Comparison of ENCODE assay signal across 24 cellular contexts in genomic region chr6:120214097-120214496, GRCh38.
"Had no signal": no experiment of that assay in that cellular context is flagged by ENCODE, and none has a peak within 500 bp of the region (broad histone marks: within the 10 kb centered on the region; RNA-seq: fewer than 3 reads in every experiment).

No MANE protein-coding gene starts in this region.

- H2AFZ ChIP-seq: parathyroid adenoma had no signal

- H3K9ac ChIP-seq: parathyroid adenoma had no signal

- DNase-seq: activated CD4-positive, alpha-beta T cell treated with anti-CD3 and anti-CD28 coated beads, Interleukin-2, amount 50 U/mL, for 1 hour; activated CD8-positive, alpha-beta memory T cell treated with anti-CD3 and anti-CD28 coated beads, Interleukin-2, amount 10 ng/mL, durations not matched to agents 7 days and 5 days; activated CD8-positive, alpha-beta T cell treated with anti-CD3 and anti-CD28 coated beads, Interleukin-2, amount 10 ng/mL, durations not matched to agents 7 days and 5 days; activated naive CD4-positive, alpha-beta T cell; activated T-cell treated with anti-CD3 and anti-CD28 coated beads, Interleukin-2, amount 50 U/mL, for 48 hours; anterior cingulate cortex; effector memory CD8-positive, alpha-beta T cell; glutamatergic neuron; left ventricle myocardium superior; mammary epithelial cell; midbrain; naive thymus-derived CD4-positive, alpha-beta T cell; nucleus accumbens; psoas muscle; stimulated activated CD4-positive, alpha-beta T cell treated with anti-CD3 and anti-CD28 coated beads, Interleukin-4, amount 100 ng/mL, for 1 hour; stimulated activated naive CD8-positive, alpha-beta T cell treated with anti-CD3 and anti-CD28 coated beads, Interleukin-15, Interleukin-2, amounts not matched to agents 100 U/mL and 50 U/mL, for 24 hours; T-helper 17 cell; T1000 had no signal

- H3K79me2 ChIP-seq: parathyroid adenoma had no signal

- H3K4me1 ChIP-seq: parathyroid adenoma, psoas muscle, right atrium auricular region had no signal

- H3K4me3 ChIP-seq: cardiac muscle cell, coronary artery, psoas muscle, right atrium auricular region, SK-N-MC, thoracic aorta had no signal

- H3K9me3 ChIP-seq: thoracic aorta had no signal

- H3K27ac ChIP-seq: cardiac muscle cell, coronary artery, parathyroid adenoma, psoas muscle, right atrium auricular region, SK-N-MC, thoracic aorta had no signal

- H3K27me3 ChIP-seq: cardiac muscle cell, right atrium auricular region had no signal

- H3K36me3 ChIP-seq: cardiac muscle cell, right atrium auricular region, thoracic aorta had no signal
